ENCODE assay signal across 18 cellular contexts in genomic region chr12:113238309-113238708, GRCh38. TPM values are rescaled to one million over a fixed set of nuclear protein-coding genes. Genes with fewer than 3 reads are reported as not detected.
DNase-seq lines count a peak whose midpoint lies in the region; ATAC-seq and TF ChIP-seq lines count a peak whose summit lies in the region.
"Had no signal": no experiment of that assay in that cellular context is flagged by ENCODE, and none has a peak within 500 bp of the region (broad histone marks: within the 10 kb centered on the region; RNA-seq: fewer than 3 reads in every experiment).

No MANE protein-coding gene starts in this region.

- H3K36me3 ChIP-seq in colonic mucosa = no peaks in the 10 kb centered on the region
- peaks cover 15 to 17% of the 10 kb centered on the region in 2 donors for H3K36me3 ChIP-seq in mucosa of rectum (ENCODE audit: control insufficient read depth in 2 of 2, insufficient read depth in 2 of 2, low read length in 2 of 2)
- peaks cover 0 to 12% (median 8%) of the 10 kb centered on the region in 4 donors for H3K36me3 ChIP-seq in upper lobe of left lung
- H3K36me3 ChIP-seq: uterus had no signal

- peaks cover 47% of the 10 kb centered on the region for H3K4me1 ChIP-seq in colonic mucosa
- peaks cover 61 to 90% of the 10 kb centered on the region in 2 donors for H3K4me1 ChIP-seq in mucosa of rectum (ENCODE audit: control insufficient read depth in 2 of 2, insufficient read depth in 2 of 2, low read length in 2 of 2)
- peaks cover 69 to 75% (median 71%) of the 10 kb centered on the region in 4 donors for H3K4me1 ChIP-seq in upper lobe of left lung

- ATAC-seq in upper lobe of left lung (ENCODE audit: low FRiP score in 2 of 2) = no peak
- no peak for ATAC-seq in HG02759 (IDR thresholded peaks at IDR 0.05; ENCODE audit: unreplicated experiment)
- ATAC-seq: activated CD4-positive, CD25-positive, alpha-beta regulatory T cell treated with anti-CD3 and anti-CD28 coated beads, Interleukin-2, amount 50 U/mL, for 24 hours had no signal

- intact Hi-C loops in colonic mucosa (cut with DNase I) = no loop called here

- peak overlapping the region; percentile 24 to 75 for H3K9ac ChIP-seq in colonic mucosa (ENCODE audit: low read depth in 2 of 2, low read length in 2 of 2)
- H3K9ac ChIP-seq in mucosa of rectum (ENCODE audit: low read depth in 1 of 2, low read length in 2 of 2) = peak overlapping the region in 1 of 2 donors; percentile 45

- no peaks in the 10 kb centered on the region for H3K27me3 ChIP-seq in colonic mucosa
- no peaks in the 10 kb centered on the region for H3K27me3 ChIP-seq in mucosa of rectum (ENCODE audit: control insufficient read depth in 2 of 2, insufficient read depth in 2 of 2, low read length in 2 of 2)
- no peaks in the 10 kb centered on the region for H3K27me3 ChIP-seq in upper lobe of left lung
- H3K27me3 ChIP-seq: uterus had no signal

- H3K9me3 ChIP-seq in colonic mucosa (no peaks in the 10 kb centered on the region), mucosa of rectum (ENCODE audit: control insufficient read depth in 2 of 2, low read length in 2 of 2) (no peaks in the 10 kb centered on the region), upper lobe of left lung (no peaks in the 10 kb centered on the region)
- H3K9me3 ChIP-seq: mucosa of descending colon, uterus had no signal

- 53 to 54% methylated on average over 3 of the region's 3 CpGs for WGBS in upper lobe of left lung, 2 donors

- H3K27ac ChIP-seq in colonic mucosa (peak overlapping the region; percentile 92), mucosa of rectum (ENCODE audit: low read depth in 2 of 2, low read length in 2 of 2) (peak overlapping the region; percentile 91 to 93), upper lobe of left lung (peak overlapping the region in 3 of 4 donors; percentile 62 to 88 (median 85))

- no peak overlapping the region for H3K4me3 ChIP-seq in colonic mucosa
- H3K4me3 ChIP-seq in mucosa of rectum (ENCODE audit: low read length in 2 of 2) = peak overlapping the region in 1 of 2 donors; percentile 26
- H3K4me3 ChIP-seq in upper lobe of left lung = no peak overlapping the region
- H3K4me3 ChIP-seq: mucosa of descending colon, uterus had no signal

- no peak for TF ChIP-seq POLR2A in upper lobe of left lung (IDR thresholded peaks at IDR 0.05)

- TF ChIP-seq EP300 in upper lobe of left lung (IDR thresholded peaks at IDR 0.05) = no peak

- TF ChIP-seq CTCF in colonic mucosa (IDR thresholded peaks at IDR 0.05) (no peak), upper lobe of left lung (IDR thresholded peaks at IDR 0.05) (no peak)

- DNase-seq in activated effector memory CD4-positive, alpha-beta T cell treated with anti-CD3 and anti-CD28 coated beads, Interleukin-2, amount 50 U/mL, for 16 hours = peak; percentile 30
- DNase-seq in activated effector memory CD4-positive, alpha-beta T cell treated with Interleukin-2 at 50 U/mL for 16 hours = no peak
- DNase-seq in colonic mucosa (no peak), upper lobe of left lung (no peak), AG20443 (ENCODE audit: low spot score) (no peak), SHP77 (lab: John Stamatoyannopoulos, UW) (no peak)
- DNase-seq: activated gamma-delta T cell treated with Interleukin-2 at 50 U/mL for 16 hours, anterior cingulate cortex, COR-L47, hippocampal formation, KG1, mucosa of descending colon, NCI-H1092, NCI-H748 treated with DMSO at 0.1 percent for 48 hours, uterus had no signal

RNA-seq across cellular contexts. Expression of gene TPCN1, which starts 17.0 kb away (rescaled TPM):
- 10 to 100 TPM; 55.5 to 85.6 TPM for total RNA-seq in colonic mucosa
- total RNA-seq in upper lobe of left lung = 100 to 1,000 TPM in 1 of 6 donors, 10 to 100 TPM in 5; 36.6 to 193 (median 52.2) TPM

RNA-seq across cellular contexts. Expression of gene RITA1, which starts 52.8 kb away (rescaled TPM):
- total RNA-seq in colonic mucosa (10 to 100 TPM; 13.9 to 26.9 TPM), upper lobe of left lung (10 to 100 TPM; 11.5 to 25.2 (median 17.6) TPM)

RNA-seq across cellular contexts. Expression of gene DDX54, which starts 53.0 kb away (rescaled TPM):
- total RNA-seq in colonic mucosa (10 to 100 TPM; 54.8 to 98.3 TPM), upper lobe of left lung (10 to 100 TPM; 43.3 to 81.5 (median 58.9) TPM)
